ENCODE assay signal across 9 cellular contexts in genomic region chr2:172113617-172114016, GRCh38. TPM values are rescaled to one million over a fixed set of nuclear protein-coding genes. Genes with fewer than 3 reads are reported as not detected.
DNase-seq lines count a peak whose midpoint lies in the region; ATAC-seq and TF ChIP-seq lines count a peak whose summit lies in the region.
"Had no signal": no experiment of that assay in that cellular context is flagged by ENCODE, and none has a peak within 500 bp of the region (broad histone marks: within the 10 kb centered on the region; RNA-seq: fewer than 3 reads in every experiment).

No MANE protein-coding gene starts in this region.

- no peak overlapping the region for H3K27ac ChIP-seq in esophagus muscularis mucosa (replicated peaks in 1 of 4)

- no peak for TF ChIP-seq EP300 in esophagus muscularis mucosa (IDR thresholded peaks at IDR 0.05)

- no peak overlapping the region for H3K4me3 ChIP-seq in esophagus muscularis mucosa

- DNase-seq in NCI-H2081 (lab: John Stamatoyannopoulos, UW) (peak; percentile 9 to 40), NCI-H2081 treated with DMSO at 0.1 percent for 48 hours (lab: John Stamatoyannopoulos, UW) (no peak), NCI-H446 (lab: John Stamatoyannopoulos, UW) (peak; percentile 16 to 51), esophagus muscularis mucosa (ENCODE audit: extremely low spot score) (no peak), sciatic nerve (ENCODE audit: low spot score) (no peak), LoVo (ENCODE audit: low spot score) (no peak)
- DNase-seq: CD4-positive, CD25-positive, alpha-beta regulatory T cell had no signal

- H3K36me3 ChIP-seq in esophagus muscularis mucosa, result no peaks in the 10 kb centered on the region

- H3K9me3 ChIP-seq in esophagus muscularis mucosa, result no peaks in the 10 kb centered on the region

- ATAC-seq in sciatic nerve (peak; percentile 67), HG02852 (IDR thresholded peaks at IDR 0.05; ENCODE audit: unreplicated experiment) (no peak), HG03342 (IDR thresholded peaks at IDR 0.05; ENCODE audit: unreplicated experiment) (no peak)

- 32% methylated on average over 2 of the region's 2 CpGs for WGBS in esophagus muscularis mucosa

- no peak for TF ChIP-seq POLR2A in esophagus muscularis mucosa (IDR thresholded peaks at IDR 0.05; ENCODE audit: low read depth)

- peak in 2 of 3 experiments; percentile 31 to 37 for TF ChIP-seq CTCF in esophagus muscularis mucosa (IDR thresholded peaks at IDR 0.05)

- H3K27me3 ChIP-seq in esophagus muscularis mucosa, result peaks cover 0 to 51% (median 11%) of the 10 kb centered on the region in 4 donors

- H3K4me1 ChIP-seq in esophagus muscularis mucosa, result peaks cover 0 to under 1% (median 0%) of the 10 kb centered on the region in 4 donors

- intact Hi-C loops in esophagus muscularis mucosa (cut with DNase I), result no loop called here
- intact Hi-C loops in sciatic nerve (cut with DNase I), result no loop called here

RNA-seq across cellular contexts. Expression of gene DLX2, which starts 10.9 kb away (rescaled TPM):
- total RNA-seq in esophagus muscularis mucosa (not detected), sciatic nerve (0.27 TPM)

RNA-seq across cellular contexts. Expression of gene DLX1, which starts 28.3 kb away (rescaled TPM):
- total RNA-seq in esophagus muscularis mucosa, result under 1 TPM in 3 of 4 donors, not detected in 1; 0.17 to 0.83 (median 0.23) TPM
- 0.94 TPM for total RNA-seq in sciatic nerve
- total RNA-seq: CD4-positive, CD25-positive, alpha-beta regulatory T cell had no signal

Comparison
In these comparisons a context has a peak if more than half of its experiments do, and no peak if none do; other contexts are left out.
1. DNase-seq: peak in NCI-H2081 (2 of 2) and NCI-H446 (2 of 2); none in NCI-H2081 treated with DMSO at 0.1 percent for 48 hours (single experiment), esophagus muscularis mucosa (single experiment), sciatic nerve (single experiment) and LoVo (single experiment).